8 cellular contexts compared by ENCODE assay signal in the genomic region with DNA sequence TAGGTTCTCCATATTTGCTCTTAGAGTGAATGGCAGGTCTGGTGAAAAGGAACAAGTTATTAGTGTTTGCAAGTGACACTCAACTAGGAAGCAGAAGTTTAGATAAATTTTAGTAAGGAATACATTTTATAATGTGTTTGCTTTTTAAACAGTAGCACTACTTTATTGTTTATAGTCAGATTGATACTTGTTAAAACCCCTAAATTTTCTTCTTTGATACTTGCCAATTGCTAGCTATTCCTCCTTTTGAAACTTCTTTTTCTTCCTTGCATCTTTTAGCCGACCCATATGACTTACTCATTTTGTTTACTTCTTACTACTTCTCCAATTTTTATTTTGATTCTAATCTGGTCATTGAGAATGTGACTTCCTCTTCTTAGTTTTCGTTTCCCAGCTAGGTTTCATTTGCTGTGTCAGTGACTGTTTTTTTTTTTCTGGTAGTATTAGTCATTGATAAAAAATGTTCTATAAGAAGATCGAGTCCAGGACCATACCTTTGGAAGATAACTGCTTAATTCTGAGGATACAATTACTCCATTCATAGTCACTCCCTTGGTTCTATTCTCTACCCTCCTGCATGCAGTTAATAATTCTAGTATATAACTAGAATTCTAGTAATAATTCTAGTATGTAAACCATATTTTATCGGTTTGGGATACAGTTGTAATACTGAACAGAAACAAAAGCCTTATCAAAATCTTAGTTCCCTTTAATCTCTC. TPM values are rescaled to one million over a fixed set of nuclear protein-coding genes. Genes with fewer than 3 reads are reported as not detected.
DNase-seq lines count a peak whose midpoint lies in the region; ATAC-seq and TF ChIP-seq lines count a peak whose summit lies in the region.

No MANE protein-coding gene starts in this region.

- H3K27me3 ChIP-seq in suprapubic skin = peaks cover 4% of the 10 kb centered on the region

- TF ChIP-seq EP300 in suprapubic skin (IDR thresholded peaks at IDR 0.05) = no peak

- 41% methylated on average over 4 of the region's 4 CpGs for WGBS in suprapubic skin

- H3K36me3 ChIP-seq in suprapubic skin = no peaks in the 10 kb centered on the region

- no peak overlapping the region for H3K4me3 ChIP-seq in suprapubic skin

- H3K9me3 ChIP-seq in suprapubic skin = no peaks in the 10 kb centered on the region

- in situ Hi-C loops in SK-MEL-5 (cut with HindIII; ENCODE audit: low pct_unique_long_range_greater_than_20kb, low sequenced_read_pairs) = no loop called here

- H3K4me1 ChIP-seq in suprapubic skin = peaks cover 22% of the 10 kb centered on the region

- DNase-seq in SK-MEL-5 (ENCODE audit: low read depth, low spot score) (peak; percentile 36), glomerular visceral epithelial cell (ENCODE audit: extremely low spot score) (peak; percentile 23), SK-N-DZ (ENCODE audit: low spot score) (no peak), activated gamma-delta T cell treated with Interleukin-2 at 50 U/mL for 16 hours (no peak), suprapubic skin (ENCODE audit: low spot score in 2 of 2) (no peak)

- no peak for TF ChIP-seq CTCF in suprapubic skin (IDR thresholded peaks at IDR 0.05)

- ATAC-seq in GM18508 (IDR thresholded peaks at IDR 0.05; ENCODE audit: insufficient read depth, unreplicated experiment) (peak; percentile 28), HG02981 (IDR thresholded peaks at IDR 0.05; ENCODE audit: unreplicated experiment) (peak; percentile 16), GM18505 (IDR thresholded peaks at IDR 0.05; ENCODE audit: unreplicated experiment) (no peak)

- no peak overlapping the region for H3K27ac ChIP-seq in suprapubic skin

- no peak for TF ChIP-seq POLR2A in suprapubic skin (IDR thresholded peaks at IDR 0.05)
- TF ChIP-seq POLR2A in GM18505 (IDR thresholded peaks at IDR 0.05; ENCODE audit: borderline replicate concordance, extremely low read depth, insufficient read depth, insufficient read length) = no peak

RNA-seq across cellular contexts. Expression of a gene that starts 2.7 kb away (rescaled TPM):
- total RNA-seq in SK-MEL-5 (2014; rRNA removed; shearing (Covaris generic)) = 32.7 and 39.4 TPM in 2 replicates
- polyA plus RNA-seq in SK-MEL-5 (2015; cell fraction: cytosol; rRNA removed) = 7.4 and 11.9 TPM in 2 replicates
- 65.9 and 73.0 TPM in 2 replicates for polyA plus RNA-seq in SK-MEL-5 (2015; cell fraction: nucleus; rRNA removed)
- polyA plus RNA-seq in SK-N-DZ (2014; cell fraction: cytosol; rRNA removed) = 7.7 and 11.1 TPM in 2 replicates
- polyA plus RNA-seq in SK-N-DZ (2014; cell fraction: nucleus; rRNA removed) = 26.5 and 32.9 TPM in 2 replicates
- 10 to 100 TPM; 24.9 to 92.6 (median 28.7) TPM for total RNA-seq in suprapubic skin

Comparison
In these comparisons a context has a peak if more than half of its experiments do, and no peak if none do; other contexts are left out.
1. DNase-seq: peak in SK-MEL-5 (single experiment) and glomerular visceral epithelial cell (single experiment); none in SK-N-DZ (single experiment), activated gamma-delta T cell treated with Interleukin-2 at 50 U/mL for 16 hours (single experiment) and suprapubic skin (0 of 2).